25 cellular contexts compared by ENCODE assay signal in the genomic region with DNA sequence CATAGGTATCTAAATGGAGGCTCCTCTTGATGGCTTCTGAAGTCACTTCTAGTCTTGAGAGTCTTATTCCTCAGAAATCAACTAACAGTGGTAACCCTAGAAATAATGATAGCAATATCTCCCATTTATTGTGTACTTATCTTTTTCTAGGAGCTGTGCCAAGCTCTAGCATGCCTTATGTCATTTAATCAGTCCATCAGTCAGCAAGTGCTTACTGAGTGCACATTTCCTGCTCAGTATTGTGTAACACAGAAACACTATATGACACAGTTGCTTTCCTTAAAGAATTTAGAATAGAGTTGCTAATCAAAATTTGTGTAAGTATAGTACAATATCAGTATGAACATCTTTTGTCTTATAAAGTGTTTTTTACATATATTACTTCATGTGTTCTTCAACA. TPM values are rescaled to one million over a fixed set of nuclear protein-coding genes. Genes with fewer than 3 reads are reported as not detected.
DNase-seq lines count a peak whose midpoint lies in the region; ATAC-seq, FAIRE-seq and TF ChIP-seq lines count a peak whose summit lies in the region.
"Had no signal": no experiment of that assay in that cellular context is flagged by ENCODE, and none has a peak within 500 bp of the region (broad histone marks: within the 10 kb centered on the region; RNA-seq: fewer than 3 reads in every experiment).

No MANE protein-coding gene starts in this region.

- peak overlapping the region; percentile 8; the same call in 1 of the 2 replicates for H3K4me3 ChIP-seq in Karpas-422 (ENCODE audit: low read length)
- H3K4me3 ChIP-seq in K562: no peak overlapping the region
- H3K4me3 ChIP-seq in lower leg skin (ENCODE audit: low read depth, poor library complexity, severe bottlenecking): no peak overlapping the region
- H3K4me3 ChIP-seq: body of pancreas, right lobe of liver had no signal

- peaks cover 49% of the 10 kb centered on the region for H3K4me1 ChIP-seq in Karpas-422 (ENCODE audit: low read length)
- peaks cover 0 to 4% of the 10 kb centered on the region in 2 experiments; a peak in 1 of 5 replicates for H3K4me1 ChIP-seq in K562 (replicated peaks in 1 of 2; ENCODE audit: control insufficient read depth in 2 of 2, insufficient read depth in 2 of 2, low read length in 2 of 2)
- H3K4me1 ChIP-seq: body of pancreas, right lobe of liver had no signal

- peaks cover 8% of the 10 kb centered on the region; the same call in 1 of the 2 replicates for H4K20me1 ChIP-seq in Karpas-422 (ENCODE audit: insufficient read depth, low read depth, low read length)
- no peaks in the 10 kb centered on the region; the same call in 1 of the 2 replicates for H4K20me1 ChIP-seq in K562 (replicated peaks; ENCODE audit: control insufficient read depth, insufficient read depth, low read length)

- no TSS peak for BruUV-seq in K562 (replicated peaks; lab: Mats Ljungman, UMichigan)

- no peak overlapping the region for H3K4me3 Mint-ChIP-seq in glutamatergic neuron (ENCODE audit: unreplicated experiment)
- H3K4me3 Mint-ChIP-seq: activated naive CD8-positive, alpha-beta T cell treated with anti-CD3 and anti-CD28 coated beads for 36 hours; CD8-positive, alpha-beta memory T cell; IgD-negative memory B cell; memory B cell; naive B cell; stimulated activated naive B cell treated with anti-CD40 and anti-IgM and Interleukin-4, amounts not matched to agents 10 μg/mL and 1 μg/mL and 100 μg/mL, for 72 hours had no signal

- FAIRE-seq in K562 (lab: Jason Lieb, UNC) (no peak), H54 (lab: Jason Lieb, UNC) (no peak)
- FAIRE-seq: colon, endometrium, kidney had no signal

- TF ChIP-seq CTCF in K562 (IDR thresholded peaks at IDR 0.05 in 2 of 3, conservative IDR thresholded peaks at IDR 0.05 in 1 of 3; ENCODE audit: insufficient read depth in 2 of 3, low read depth in 1 of 3, low read length in 3 of 3) (no peak), lower leg skin (IDR thresholded peaks at IDR 0.05) (no peak), glutamatergic neuron (IDR thresholded peaks at IDR 0.05; ENCODE audit: partially characterized antibody, unreplicated experiment) (no peak)

- no peaks in the 10 kb centered on the region for H3K9me3 Mint-ChIP-seq in glutamatergic neuron (ENCODE audit: unreplicated experiment)
- H3K9me3 Mint-ChIP-seq: activated naive CD8-positive, alpha-beta T cell treated with anti-CD3 and anti-CD28 coated beads for 36 hours; memory B cell; stimulated activated naive B cell treated with anti-CD40 and anti-IgM and Interleukin-4, amounts not matched to agents 10 μg/mL and 1 μg/mL and 100 μg/mL, for 72 hours had no signal

- 0 out of 2 replicates have a peak overlapping the region, but pooled peaks have one; percentile 2 for H3K27ac ChIP-seq in Karpas-422 (ENCODE audit: low read length)
- no peak overlapping the region for H3K27ac ChIP-seq in K562 (ENCODE audit: extremely low read depth, low read depth, low read length)
- H3K27ac ChIP-seq: body of pancreas, right lobe of liver had no signal

- peak; percentile 68 for DNase-seq in DMS 273 (lab: John Stamatoyannopoulos, UW; ENCODE audit: unreplicated experiment)
- DNase-seq in Karpas-422: no peak
- peak; percentile 42 for DNase-seq in NCI-H2107 (lab: John Stamatoyannopoulos, UW)
- DNase-seq in K562 (ENCODE audit: extremely low read depth in 1 of 4, low spot score in 3 of 4): no peak
- no peak for DNase-seq in H54 (ENCODE audit: insufficient read length, low spot score)
- no peak for DNase-seq in lower leg skin (ENCODE audit: low spot score in 2 of 2)
- no peak for DNase-seq in glutamatergic neuron
- DNase-seq: activated naive CD8-positive, alpha-beta T cell treated with anti-CD3 and anti-CD28 coated beads for 36 hours; kidney; naive B cell; NCI-H526; right lobe of liver; stimulated activated naive B cell treated with anti-CD40 and anti-IgM and Interleukin-4, amounts not matched to agents 10 μg/mL and 1 μg/mL and 100 μg/mL, for 72 hours; T-helper 9 cell had no signal

- intact Hi-C loops in K562 (cut with micrococcal nuclease) (no loop called here), lower leg skin (cut with DNase I; ENCODE audit: low total_unique reads) (no loop called here)

- H3K4me2 ChIP-seq in Karpas-422 (ENCODE audit: low read depth, low read length, poor library complexity, severe bottlenecking) (peak overlapping the region; percentile 46), K562 (ENCODE audit: insufficient read depth, low read length) (no peak overlapping the region)

- H3K36me3 Mint-ChIP-seq in glutamatergic neuron (ENCODE audit: unreplicated experiment): no peaks in the 10 kb centered on the region
- H3K36me3 Mint-ChIP-seq: activated naive CD8-positive, alpha-beta T cell treated with anti-CD3 and anti-CD28 coated beads for 36 hours; CD8-positive, alpha-beta memory T cell; IgD-negative memory B cell; memory B cell; naive B cell; stimulated activated naive B cell treated with anti-CD40 and anti-IgM and Interleukin-4, amounts not matched to agents 10 μg/mL and 1 μg/mL and 100 μg/mL, for 72 hours had no signal

- no peak overlapping the region for H2AFZ ChIP-seq in Karpas-422 (ENCODE audit: low read length)
- H2AFZ ChIP-seq in K562 (ENCODE audit: low read depth, low read length): no peak overlapping the region

- no peaks in the 10 kb centered on the region for H3K9me3 ChIP-seq in Karpas-422 (ENCODE audit: low read length)
- no peaks in the 10 kb centered on the region for H3K9me3 ChIP-seq in K562 (replicated peaks; ENCODE audit: control insufficient read depth, insufficient read depth, low read depth, low read length)
- H3K9me3 ChIP-seq: body of pancreas, right lobe of liver had no signal

- no peaks in the 10 kb centered on the region for H3K4me1 Mint-ChIP-seq in glutamatergic neuron (ENCODE audit: low read depth, unreplicated experiment)
- H3K4me1 Mint-ChIP-seq: activated naive CD8-positive, alpha-beta T cell treated with anti-CD3 and anti-CD28 coated beads for 36 hours; CD8-positive, alpha-beta memory T cell; IgD-negative memory B cell; memory B cell; naive B cell; stimulated activated naive B cell treated with anti-CD40 and anti-IgM and Interleukin-4, amounts not matched to agents 10 μg/mL and 1 μg/mL and 100 μg/mL, for 72 hours had no signal

- peaks cover 5% of the 10 kb centered on the region for H3K27me3 Mint-ChIP-seq in glutamatergic neuron (ENCODE audit: unreplicated experiment)

- TF ChIP-seq EP300 in K562 (IDR thresholded peaks at IDR 0.05; ENCODE audit: low read length): no peak

- ATAC-seq in K562 (no peak), HG03565 (IDR thresholded peaks at IDR 0.05; ENCODE audit: unreplicated experiment) (no peak)
- ATAC-seq: activated CD4-positive, CD25-positive, alpha-beta regulatory T cell treated with anti-CD3 and anti-CD28 coated beads, Interleukin-2, amount 50 U/mL, for 24 hours; stimulated activated naive B cell treated with anti-CD40 and anti-IgM and Interleukin-4, amounts not matched to agents 10 μg/mL and 1 μg/mL and 100 μg/mL, for 72 hours had no signal

- H3K36me3 ChIP-seq in Karpas-422 (ENCODE audit: insufficient read depth, low read length) (no peaks in the 10 kb centered on the region), K562 (ENCODE audit: control insufficient read depth, insufficient read depth, low read length) (no peaks in the 10 kb centered on the region)
- H3K36me3 ChIP-seq: right lobe of liver had no signal

- CTCF ChIA-PET in K562 (lab: Yijun Ruan, JAX; ENCODE audit: low intra/inter-chr PET ratio): no interaction called here

- H3K9me2 ChIP-seq in Karpas-422 (replicated peaks; ENCODE audit: insufficient read depth, low read length): no peaks in the 10 kb centered on the region

- TF ChIP-seq POLR2A in K562 (conservative IDR thresholded peaks at IDR 0.05): no peak
- TF ChIP-seq POLR2A in H54 (IDR thresholded peaks at IDR 0.05; ENCODE audit: low read depth, low read length): no peak
- TF ChIP-seq POLR2A in lower leg skin (IDR thresholded peaks at IDR 0.05): no peak

- in situ Hi-C loops in K562 (cut with MboI): no loop called here

- H3K79me2 ChIP-seq in Karpas-422 (ENCODE audit: low read length): no peaks in the 10 kb centered on the region
- H3K79me2 ChIP-seq in K562 (ENCODE audit: control insufficient read depth, insufficient read depth, low read length): no peaks in the 10 kb centered on the region

- H3K27ac Mint-ChIP-seq in glutamatergic neuron (ENCODE audit: unreplicated experiment): no peak overlapping the region
- H3K27ac Mint-ChIP-seq: activated naive CD8-positive, alpha-beta T cell treated with anti-CD3 and anti-CD28 coated beads for 36 hours; IgD-negative memory B cell; memory B cell; stimulated activated naive B cell treated with anti-CD40 and anti-IgM and Interleukin-4, amounts not matched to agents 10 μg/mL and 1 μg/mL and 100 μg/mL, for 72 hours had no signal

- H3K27me3 ChIP-seq in Karpas-422 (ENCODE audit: low read length) (no peaks in the 10 kb centered on the region), K562 (ENCODE audit: control insufficient read depth in 2 of 2, insufficient read depth in 2 of 2, low read length in 2 of 2) (peaks cover 0 to 4% of the 10 kb centered on the region in 2 experiments; a peak in 1 of 5 replicates)
- H3K27me3 ChIP-seq: body of pancreas, right lobe of liver had no signal

- H3K9ac ChIP-seq in Karpas-422 (ENCODE audit: low read length) (no peak overlapping the region), K562 (ENCODE audit: insufficient read depth in 1 of 2, low read depth in 2 of 2, low read length in 2 of 2) (no peak overlapping the region)

- POLR2A ChIA-PET in K562 (lab: Yijun Ruan, JAX): interaction anchor here (0.7 kb wide), 1 partner anchor 479 kb away, joined by 3 read pairs; no protein-coding TSS in a partner anchor

- no peak for TF ChIP-seq RAD21 in K562 (CRISPR knock-in tag; conservative IDR thresholded peaks at IDR 0.05 in 1 of 2, IDR thresholded peaks at IDR 0.05 in 1 of 2)

- H3K9me1 ChIP-seq in K562 (ENCODE audit: control insufficient read depth, insufficient read depth, low read length): no peaks in the 10 kb centered on the region

RNA-seq across cellular contexts. Expression of gene KRT76, which starts 36.6 kb away (rescaled TPM):
- not detected in 2 replicates for total RNA-seq in Karpas-422 (2014; rRNA removed; shearing (Covaris generic); ENCODE audit: low replicate concordance)
- total RNA-seq in K562 (2011; cell fraction: chromatin; rRNA removed; ENCODE audit: low replicate concordance): not detected in 2 replicates
- total RNA-seq in K562 (2011; cell fraction: nucleolus; rRNA removed): not detected in 2 replicates
- not detected in 2 replicates for total RNA-seq in K562 (2011; cell fraction: nucleoplasm; rRNA removed)
- total RNA-seq in K562 (2014; rRNA removed): not detected in 2 replicates
- total RNA-seq in K562 (2014; rRNA removed; fragmentation: Illumina TruSeq; extraction: Trizol): not detected in 2 replicates
- not detected in 2 replicates for total RNA-seq in K562 (2015; rRNA removed; fragmentation: Illumina TruSeq; extraction: Trizol)
- not detected in 2 replicates for total RNA-seq in K562 (2021)
- polyA plus RNA-seq in K562 (2011; rRNA removed): not detected in 2 replicates
- polyA plus RNA-seq in K562 (2011; cell fraction: cytosol; rRNA removed): not detected in 2 replicates
- not detected in 2 replicates for polyA plus RNA-seq in K562 (2011; cell fraction: nucleus; rRNA removed)
- polyA plus RNA-seq in K562 (2012): not detected in 2 replicates
- polyA plus RNA-seq in K562 (2014; fragmentation: Illumina TruSeq; extraction: Trizol): not detected in 2 replicates
- not detected for polyA plus RNA-seq in K562 (2014; fragmentation: Nextera tagmentation; extraction: Ambion mirVana)
- polyA plus RNA-seq in K562 (2014; rRNA removed): not detected in 2 replicates
- not detected in 2 replicates for polyA minus RNA-seq in K562 (2011; rRNA and poly(A)+ RNA removed)
- polyA minus RNA-seq in K562 (2011; cell fraction: cytosol; rRNA and poly(A)+ RNA removed): not detected in 2 replicates
- polyA minus RNA-seq in K562 (2011; cell fraction: nucleus; rRNA and poly(A)+ RNA removed): not detected in 2 replicates
- not detected for total RNA-seq in lower leg skin
- total RNA-seq in glutamatergic neuron (ENCODE audit: unreplicated experiment): not detected
- total RNA-seq: activated naive CD8-positive, alpha-beta T cell treated with anti-CD3 and anti-CD28 coated beads for 36 hours; body of pancreas; CD8-positive, alpha-beta memory T cell; fibroblast of villous mesenchyme; kidney; osteocyte; right lobe of liver; RPMI7951 had no signal
- polyA plus RNA-seq: CD8-positive, alpha-beta memory T cell; IgD-negative memory B cell had no signal

RNA-seq across cellular contexts. Expression of gene KRT77, which starts 37.3 kb away (rescaled TPM):
- total RNA-seq in Karpas-422 (2014; rRNA removed; shearing (Covaris generic); ENCODE audit: low replicate concordance): not detected in 2 replicates
- not detected in 2 replicates for total RNA-seq in K562 (2011; cell fraction: chromatin; rRNA removed; ENCODE audit: low replicate concordance)
- total RNA-seq in K562 (2011; cell fraction: nucleolus; rRNA removed): not detected in 2 replicates
- total RNA-seq in K562 (2011; cell fraction: nucleoplasm; rRNA removed): not detected in 2 replicates
- not detected in 2 replicates for total RNA-seq in K562 (2014; rRNA removed)
- total RNA-seq in K562 (2014; rRNA removed; fragmentation: Illumina TruSeq; extraction: Trizol): not detected in 2 replicates
- total RNA-seq in K562 (2015; rRNA removed; fragmentation: Illumina TruSeq; extraction: Trizol): not detected in 2 replicates
- total RNA-seq in K562 (2021): not detected in 2 replicates
- polyA plus RNA-seq in K562 (2011; rRNA removed): not detected in 2 replicates
- polyA plus RNA-seq in K562 (2011; cell fraction: cytosol; rRNA removed): not detected in 2 replicates
- not detected in 2 replicates for polyA plus RNA-seq in K562 (2011; cell fraction: nucleus; rRNA removed)
- polyA plus RNA-seq in K562 (2012): 0.03 and 0.07 TPM in 2 replicates
- polyA plus RNA-seq in K562 (2014; fragmentation: Illumina TruSeq; extraction: Trizol): not detected in 2 replicates
- not detected for polyA plus RNA-seq in K562 (2014; fragmentation: Nextera tagmentation; extraction: Ambion mirVana)
- polyA plus RNA-seq in K562 (2014; rRNA removed): not detected in 2 replicates
- not detected in 2 replicates for polyA minus RNA-seq in K562 (2011; rRNA and poly(A)+ RNA removed)
- polyA minus RNA-seq in K562 (2011; cell fraction: cytosol; rRNA and poly(A)+ RNA removed): not detected in 2 replicates
- not detected in 2 replicates for polyA minus RNA-seq in K562 (2011; cell fraction: nucleus; rRNA and poly(A)+ RNA removed)
- 100 to 1,000 TPM; 122 to 659 (median 243) TPM for total RNA-seq in lower leg skin
- total RNA-seq in glutamatergic neuron (ENCODE audit: unreplicated experiment): not detected
- total RNA-seq: activated naive CD8-positive, alpha-beta T cell treated with anti-CD3 and anti-CD28 coated beads for 36 hours; body of pancreas; CD8-positive, alpha-beta memory T cell; fibroblast of villous mesenchyme; kidney; osteocyte; right lobe of liver; RPMI7951 had no signal
- polyA plus RNA-seq: CD8-positive, alpha-beta memory T cell; IgD-negative memory B cell had no signal

RNA-seq across cellular contexts. Expression of gene KRT3, which starts 55.3 kb away (rescaled TPM):
- not detected in 2 replicates for total RNA-seq in Karpas-422 (2014; rRNA removed; shearing (Covaris generic); ENCODE audit: low replicate concordance)
- total RNA-seq in K562 (2011; cell fraction: chromatin; rRNA removed; ENCODE audit: low replicate concordance): not detected in 2 replicates
- not detected in 2 replicates for total RNA-seq in K562 (2011; cell fraction: nucleolus; rRNA removed)
- total RNA-seq in K562 (2011; cell fraction: nucleoplasm; rRNA removed): not detected in 2 replicates
- total RNA-seq in K562 (2014; rRNA removed): not detected in 2 replicates
- total RNA-seq in K562 (2014; rRNA removed; fragmentation: Illumina TruSeq; extraction: Trizol): not detected in 2 replicates
- not detected in 2 replicates for total RNA-seq in K562 (2015; rRNA removed; fragmentation: Illumina TruSeq; extraction: Trizol)
- total RNA-seq in K562 (2021): not detected in 2 replicates
- polyA plus RNA-seq in K562 (2011; rRNA removed): not detected in 2 replicates
- not detected in 2 replicates for polyA plus RNA-seq in K562 (2011; cell fraction: cytosol; rRNA removed)
- not detected in 2 replicates for polyA plus RNA-seq in K562 (2011; cell fraction: nucleus; rRNA removed)
- polyA plus RNA-seq in K562 (2012): not detected in 2 replicates
- polyA plus RNA-seq in K562 (2014; fragmentation: Illumina TruSeq; extraction: Trizol): not detected in 2 replicates
- not detected for polyA plus RNA-seq in K562 (2014; fragmentation: Nextera tagmentation; extraction: Ambion mirVana)
- polyA plus RNA-seq in K562 (2014; rRNA removed): not detected in 2 replicates
- not detected in 2 replicates for polyA minus RNA-seq in K562 (2011; rRNA and poly(A)+ RNA removed)
- polyA minus RNA-seq in K562 (2011; cell fraction: cytosol; rRNA and poly(A)+ RNA removed): not detected in 2 replicates
- polyA minus RNA-seq in K562 (2011; cell fraction: nucleus; rRNA and poly(A)+ RNA removed): not detected in 2 replicates
- total RNA-seq in lower leg skin: not detected
- total RNA-seq in glutamatergic neuron (ENCODE audit: unreplicated experiment): not detected
- total RNA-seq: activated naive CD8-positive, alpha-beta T cell treated with anti-CD3 and anti-CD28 coated beads for 36 hours; body of pancreas; CD8-positive, alpha-beta memory T cell; fibroblast of villous mesenchyme; kidney; osteocyte; right lobe of liver had no signal
- polyA plus RNA-seq: CD8-positive, alpha-beta memory T cell; IgD-negative memory B cell had no signal

Comparison
In these comparisons a context has a peak if more than half of its experiments do, and no peak if none do; other contexts are left out.
1. DNase-seq: peak in DMS 273 (single experiment) and NCI-H2107 (single experiment); none in Karpas-422 (single experiment), K562 (0 of 4), H54 (single experiment), lower leg skin (0 of 2) and glutamatergic neuron (single experiment).
2. RNA of gene KRT77, which starts 37.3 kb away (total RNA-seq): 122 to 659 TPM in lower leg skin; not detected in Karpas-422, not detected in K562 and not detected in glutamatergic neuron (single experiment); every median in the first group is over 100 times any median in the second.